ENCODE assay signal across 4 cellular contexts in the genomic region with DNA sequence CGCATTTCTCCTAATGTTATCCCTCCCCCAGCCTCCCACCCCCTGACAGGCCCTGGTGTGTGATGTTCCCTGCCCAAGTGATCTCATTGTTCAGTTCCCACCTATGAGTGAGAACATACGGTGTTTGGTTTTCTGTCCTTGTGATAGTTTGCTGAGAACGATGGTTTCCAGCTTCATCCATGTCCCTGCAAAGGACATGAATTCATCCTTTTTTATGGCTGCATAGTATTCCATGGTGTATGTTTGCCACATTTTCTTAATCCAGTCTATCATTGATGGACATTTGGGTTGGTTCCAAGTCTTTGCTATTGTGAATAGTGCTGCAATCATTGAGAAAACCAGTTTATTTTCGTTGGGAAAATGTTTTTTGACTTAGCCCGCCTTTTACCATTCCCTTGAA. TPM values are rescaled to one million over a fixed set of nuclear protein-coding genes. Genes with fewer than 3 reads are reported as not detected.
"Had no signal": no experiment of that assay in that cellular context is flagged by ENCODE, and none has a peak within 500 bp of the region (broad histone marks: within the 10 kb centered on the region; RNA-seq: fewer than 3 reads in every experiment).

No MANE protein-coding gene starts in this region.

RNA-seq across cellular contexts. Expression of gene GPC5, which starts 18.2 kb away (rescaled TPM):
- total RNA-seq: PC-3, PC-9, RPMI7951, SJSA1 had no signal
